8 cellular contexts compared by ENCODE assay signal in the genomic region with DNA sequence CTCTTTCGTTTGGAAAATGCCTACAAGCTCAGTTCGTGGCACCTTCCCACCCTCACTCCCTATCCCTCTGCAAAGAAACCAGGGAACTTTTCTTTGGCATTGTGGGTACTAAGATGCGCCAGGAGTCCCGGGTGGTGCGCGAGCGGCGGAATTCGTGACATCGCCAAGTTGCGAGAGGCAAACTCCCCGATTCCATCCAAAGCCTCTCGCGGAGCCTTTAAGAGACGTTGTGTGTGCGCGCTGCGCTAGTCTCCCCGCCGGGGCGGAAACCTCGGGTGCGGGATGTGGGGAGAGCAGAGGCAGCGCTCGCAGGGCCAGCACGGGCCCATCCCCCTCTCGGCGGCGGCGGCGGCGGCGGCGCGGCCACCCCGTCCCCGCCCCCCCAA. TPM values are rescaled to one million over a fixed set of nuclear protein-coding genes. Genes with fewer than 3 reads are reported as not detected.
DNase-seq lines count a peak whose midpoint lies in the region; ATAC-seq and TF ChIP-seq lines count a peak whose summit lies in the region.

No MANE protein-coding gene starts in this region.

- H3K4me1 ChIP-seq in HEK293 (ENCODE audit: control insufficient read depth, insufficient read depth, low read length) (peaks cover 9% of the 10 kb centered on the region), PC-3 (ENCODE audit: insufficient read depth, low read length) (peaks cover 26% of the 10 kb centered on the region), mesenchymal stem cell (ENCODE audit: control insufficient read depth, insufficient read depth, low read depth, low read length) (no peaks in the 10 kb centered on the region), tibial nerve (peaks cover 0 to 8% (median 0%) of the 10 kb centered on the region in 4 donors)

- H3K27ac ChIP-seq in HEK293 (ENCODE audit: extremely low read depth, low read depth, low read length) = peak overlapping the region; percentile 93
- peak overlapping the region; percentile 91 for H3K27ac ChIP-seq in PC-3 (ENCODE audit: low read length)
- peak overlapping the region; percentile 99 for H3K27ac ChIP-seq in coronary artery
- peak overlapping the region; percentile 99 for H3K27ac ChIP-seq in mesenchymal stem cell (ENCODE audit: low read length, poor library complexity, severe bottlenecking)
- H3K27ac ChIP-seq in tibial nerve = peak overlapping the region; percentile 92 to 99 (median 97)

- H2BK15ac ChIP-seq in mesenchymal stem cell (ENCODE audit: low read depth, poor library complexity, severe bottlenecking) = no peak overlapping the region

- TF ChIP-seq CTCF in HEK293 (tag by site-specific recombination; IDR thresholded peaks at IDR 0.05) (no peak), PC-3 (conservative IDR thresholded peaks at IDR 0.05; ENCODE audit: low read depth, low read length) (no peak), coronary artery (IDR thresholded peaks at IDR 0.05) (no peak), tibial nerve (IDR thresholded peaks at IDR 0.05) (no peak)

- peak; percentile 25 for ATAC-seq in PC-3

- H3K9ac ChIP-seq in PC-3 (ENCODE audit: low read length) (peak overlapping the region; percentile 92), mesenchymal stem cell (ENCODE audit: low read length) (peak overlapping the region; percentile 99)

- peak overlapping the region; percentile 89 for H4K91ac ChIP-seq in mesenchymal stem cell (ENCODE audit: low read length)

- no peak overlapping the region for H3K14ac ChIP-seq in mesenchymal stem cell (ENCODE audit: low read length in 2 of 2)

- H2BK120ac ChIP-seq in mesenchymal stem cell (ENCODE audit: low read depth, low read length) = peak overlapping the region; percentile 91

- POLR2A ChIA-PET in HEK293 (lab: Yijun Ruan, JAX) (interaction anchor here (0.5 to 3.4 kb wide), 16 partner anchors 10 to 1421 kb away, joined by 3 to 42 read pairs (median 4); no protein-coding TSS in a partner anchor), PC-3 (lab: Charles Lee; ENCODE audit: unreplicated experiment) (interaction anchor here (0.6 kb wide), 1 partner anchor 557 kb away, joined by 4 read pairs; no protein-coding TSS in a partner anchor)

- peak overlapping the region; percentile 76 for H2BK5ac ChIP-seq in mesenchymal stem cell (ENCODE audit: low read depth, low read length, poor library complexity, severe bottlenecking)

- peaks cover 92% of the 10 kb centered on the region for H3K79me2 ChIP-seq in PC-3 (ENCODE audit: low read length)

- H3K36me3 ChIP-seq in HEK293 (ENCODE audit: control insufficient read depth in 2 of 2, insufficient read depth in 1 of 2, low read length in 2 of 2) (peaks cover 0 to 14% of the 10 kb centered on the region in 2 experiments; a peak in 1 of 3 replicates), PC-3 (ENCODE audit: low read depth, low read length) (peaks cover 13% of the 10 kb centered on the region), mesenchymal stem cell (ENCODE audit: control insufficient read depth in 1 of 2, insufficient read depth in 2 of 2, low read depth in 1 of 2, low read length in 2 of 2) (peaks cover 20 to 35% of the 10 kb centered on the region in 2 experiments), tibial nerve (peaks cover 7 to 38% (median 10%) of the 10 kb centered on the region in 3 donors)

- H3K79me1 ChIP-seq in mesenchymal stem cell (replicated peaks; ENCODE audit: low read length, poor library complexity, severe bottlenecking) = no peaks in the 10 kb centered on the region

- peak overlapping the region in 1 of 2 experiments; percentile 94 for H3K4ac ChIP-seq in mesenchymal stem cell (ENCODE audit: low read depth in 1 of 2, low read length in 2 of 2)

- peak overlapping the region; percentile 83 to 96 for H2BK12ac ChIP-seq in mesenchymal stem cell (ENCODE audit: low read length in 2 of 2)

- no peaks in the 10 kb centered on the region for H3K27me3 ChIP-seq in PC-3 (ENCODE audit: low read length)
- H3K27me3 ChIP-seq in mesenchymal stem cell (ENCODE audit: control insufficient read depth in 1 of 2, insufficient read depth in 1 of 2, low read length in 2 of 2) = no peaks in the 10 kb centered on the region
- no peaks in the 10 kb centered on the region for H3K27me3 ChIP-seq in tibial nerve

- peaks cover 14% of the 10 kb centered on the region for H4K20me1 ChIP-seq in PC-3 (ENCODE audit: low read length)

- CTCF ChIA-PET in HEK293 (lab: Yijun Ruan, JAX) (interaction anchor here (0.6 to 0.7 kb wide), 2 partner anchors 881 to 925 kb away, joined by 3 to 4 read pairs; no protein-coding TSS in a partner anchor), PC-3 (lab: Charles Lee) (no interaction called here)

- H3K9me2 ChIP-seq in PC-3 (replicated peaks; ENCODE audit: low read length) = no peaks in the 10 kb centered on the region

- DNase-seq in NCI-H1694 treated with DMSO at 0.1 percent for 48 hours (lab: John Stamatoyannopoulos, UW) (peak; percentile 23), NCI-H1694 (lab: John Stamatoyannopoulos, UW) (no peak), PC-3 (peak; percentile 81), coronary artery (ENCODE audit: low spot score) (peak; percentile 91), mesenchymal stem cell (peak; percentile 90), tibial nerve (ENCODE audit: low spot score in 2 of 2) (peak; percentile 50), HuH-7 (ENCODE audit: low spot score) (no peak)

- H2AK5ac ChIP-seq in mesenchymal stem cell (ENCODE audit: low read length, severe bottlenecking) = peak overlapping the region; percentile 38

- no peak for TF ChIP-seq POLR2A in tibial nerve (IDR thresholded peaks at IDR 0.05)

- peaks cover 7% of the 10 kb centered on the region for H3F3A ChIP-seq in PC-3 (ENCODE audit: low read length, unreplicated experiment)

- H3K4me3 ChIP-seq in HEK293 (ENCODE audit: low read depth, low read length) (peak overlapping the region; percentile 60), PC-3 (ENCODE audit: low read length) (peak overlapping the region; percentile 85), coronary artery (peak overlapping the region; percentile 94), mesenchymal stem cell (ENCODE audit: insufficient read depth in 1 of 2, low read depth in 1 of 2, low read length in 2 of 2) (peak overlapping the region; percentile 68 to 83), tibial nerve (peak overlapping the region; percentile 50 to 84 (median 70))

- TF ChIP-seq EP300 in tibial nerve (IDR thresholded peaks at IDR 0.05) = no peak

- intact Hi-C loops in PC-3 (cut with micrococcal nuclease) = no loop called here

- peak overlapping the region; percentile 90 to 92 for H3K18ac ChIP-seq in mesenchymal stem cell (ENCODE audit: low read depth in 1 of 2, low read length in 2 of 2)

- 0% methylated on average over 14 of the region's 37 CpGs for WGBS in mesenchymal stem cell
- WGBS in tibial nerve, 2 donors = 0% methylated on average over 8 to 20 of the region's 37 CpGs

- H3K4me2 ChIP-seq in PC-3 (ENCODE audit: low read length) (peak overlapping the region; percentile 97), mesenchymal stem cell (ENCODE audit: low read length, poor library complexity, severe bottlenecking) (peak overlapping the region; percentile 83)

- peak overlapping the region; percentile 65 for H2AFZ ChIP-seq in PC-3 (ENCODE audit: low read length)
- H2AFZ ChIP-seq in mesenchymal stem cell (ENCODE audit: low read depth, low read length) = no peak overlapping the region

- H3K23ac ChIP-seq in mesenchymal stem cell (ENCODE audit: low read length in 2 of 2) = no peak overlapping the region

- H4K8ac ChIP-seq in mesenchymal stem cell (ENCODE audit: low read length) = peak overlapping the region; percentile 85

- BruUV-seq in PC-3 (replicated peaks; lab: Mats Ljungman, UMichigan) = no TSS peak

- H3K9me3 ChIP-seq in HEK293 (ENCODE audit: control insufficient read depth, insufficient read depth, low read depth, low read length) (no peaks in the 10 kb centered on the region), PC-3 (ENCODE audit: low read length) (no peaks in the 10 kb centered on the region), mesenchymal stem cell (ENCODE audit: control insufficient read depth, low read length) (no peaks in the 10 kb centered on the region), tibial nerve (no peaks in the 10 kb centered on the region)

TF ChIP-seq in HEK293, 187 proteins besides CTCF, POLR2A, EP300 and RAD21 (continues in another document):
- TF ChIP-seq, protein P1, sequence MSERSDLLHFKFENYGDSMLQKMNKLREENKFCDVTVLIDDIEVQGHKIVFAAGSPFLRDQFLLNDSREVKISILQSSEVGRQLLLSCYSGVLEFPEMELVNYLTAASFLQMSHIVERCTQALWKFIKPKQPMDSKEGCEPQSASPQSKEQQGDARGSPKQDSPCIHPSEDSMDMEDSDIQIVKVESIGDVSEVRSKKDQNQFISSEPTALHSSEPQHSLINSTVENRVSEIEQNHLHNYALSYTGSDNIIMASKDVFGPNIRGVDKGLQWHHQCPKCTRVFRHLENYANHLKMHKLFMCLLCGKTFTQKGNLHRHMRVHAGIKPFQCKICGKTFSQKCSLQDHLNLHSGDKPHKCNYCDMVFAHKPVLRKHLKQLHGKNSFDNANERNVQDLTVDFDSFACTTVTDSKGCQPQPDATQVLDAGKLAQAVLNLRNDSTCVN (tag by site-specific recombination; optimal IDR thresholded peaks at IDR 0.05) = peak; percentile 66
- TF ChIP-seq ZNF221 (tag by site-specific recombination; IDR thresholded peaks at IDR 0.05; ENCODE audit: borderline replicate concordance) = no peak
- peak; percentile 25; the same call in 1 of the 2 replicates for TF ChIP-seq ZNF660 (tag by site-specific recombination; IDR thresholded peaks at IDR 0.05)
- TF ChIP-seq ZNF843 (tag by site-specific recombination; IDR thresholded peaks at IDR 0.05) = no peak

RNA-seq across cellular contexts. Expression of a gene that starts 0.4 kb away (rescaled TPM):
- total RNA-seq in PC-3 (2014; rRNA removed) = 19.0 and 19.6 TPM in 2 replicates
- 117 TPM for polyA plus RNA-seq in mesenchymal stem cell (2013, experiment 1 of 2)
- polyA plus RNA-seq in mesenchymal stem cell (2013, experiment 2 of 2) = 115 TPM
- 100 to 1,000 TPM in 3 of 4 donors, 10 to 100 TPM in 1; 70.8 to 129 (median 124) TPM for total RNA-seq in tibial nerve

Comparison
In these comparisons a context has a peak if more than half of its experiments do, and no peak if none do; other contexts are left out.
1. DNase-seq: peak in NCI-H1694 treated with DMSO at 0.1 percent for 48 hours (single experiment), PC-3 (single experiment), coronary artery (single experiment), mesenchymal stem cell (single experiment) and tibial nerve (2 of 2); none in NCI-H1694 (single experiment) and HuH-7 (single experiment).
2. Peak in every context shown above with its lines, with median percentiles within 50 percentile points of each other: H3K27ac ChIP-seq and H3K4me3 ChIP-seq.